8 cellular contexts compared by ENCODE assay signal in genomic region chr2:120675460-120676130, GRCh38.
DNase-seq lines count a peak whose midpoint lies in the region; ATAC-seq and TF ChIP-seq lines count a peak whose summit lies in the region.

No MANE protein-coding gene starts in this region.

- DNase-seq in BE2C (peak; percentile 50), HCEC 1CT (peak; percentile 44), Peyer's patch (peak in 1 of 3 donors; percentile 68), left ventricle myocardium superior (peak; percentile 76), smooth muscle cell (lab: John Stamatoyannopoulos, UW; ENCODE audit: unreplicated experiment) (peak; percentile 10)
- DNase-seq in activated naive CD8-positive, alpha-beta T cell treated with anti-CD3 and anti-CD28 coated beads for 36 hours = peak; percentile 41

- H3K27me3 Mint-ChIP-seq in activated naive CD8-positive, alpha-beta T cell treated with anti-CD3 and anti-CD28 coated beads for 36 hours = peaks cover 34% of the 10 kb centered on the region

- H2AFZ ChIP-seq in smooth muscle cell (ENCODE audit: low read depth) = no peak overlapping the region

- H4K20me1 ChIP-seq in smooth muscle cell (ENCODE audit: low read depth) = no peaks in the 10 kb centered on the region

- no peaks in the 10 kb centered on the region for H3F3A ChIP-seq in smooth muscle cell (ENCODE audit: low read depth)

- TF ChIP-seq POLR2A in Peyer's patch (IDR thresholded peaks at IDR 0.05) (no peak), GM18505 (IDR thresholded peaks at IDR 0.05; ENCODE audit: borderline replicate concordance, extremely low read depth, insufficient read depth, insufficient read length) (no peak)

- intact Hi-C loops in left ventricle myocardium superior (cut with micrococcal nuclease) = loop anchor here (5.0 to 10.0 kb wide), 2 partner anchors 91 to 333 kb away; no protein-coding TSS in a partner anchor

- H3K4me3 ChIP-seq in BE2C (ENCODE audit: low read depth, low read length) = no peak overlapping the region
- no peak overlapping the region for H3K4me3 ChIP-seq in Peyer's patch
- H3K4me3 ChIP-seq in smooth muscle cell = no peak overlapping the region

- H3K36me3 ChIP-seq in BE2C (no peaks in the 10 kb centered on the region), Peyer's patch (no peaks in the 10 kb centered on the region), smooth muscle cell (ENCODE audit: low read depth) (no peaks in the 10 kb centered on the region)

- H3K9ac ChIP-seq in smooth muscle cell (ENCODE audit: low read depth) = no peak overlapping the region

- no peaks in the 10 kb centered on the region for H3K36me3 Mint-ChIP-seq in activated naive CD8-positive, alpha-beta T cell treated with anti-CD3 and anti-CD28 coated beads for 36 hours

- 42% methylated on average over 26 of the region's 26 CpGs for WGBS in smooth muscle cell (ENCODE audit: low lambda C conversion rate)

- H3K9me3 Mint-ChIP-seq in activated naive CD8-positive, alpha-beta T cell treated with anti-CD3 and anti-CD28 coated beads for 36 hours = no peaks in the 10 kb centered on the region

- H3K4me1 ChIP-seq in BE2C = no peaks in the 10 kb centered on the region
- peaks cover 0 to 5% (median 1%) of the 10 kb centered on the region in 4 donors for H3K4me1 ChIP-seq in Peyer's patch
- no peaks in the 10 kb centered on the region for H3K4me1 ChIP-seq in smooth muscle cell (ENCODE audit: low read depth)

- no peaks in the 10 kb centered on the region for H3K9me3 ChIP-seq in BE2C
- H3K9me3 ChIP-seq in Peyer's patch = no peaks in the 10 kb centered on the region
- H3K9me3 ChIP-seq in smooth muscle cell (replicated peaks; ENCODE audit: low read depth) = no peaks in the 10 kb centered on the region

- no peaks in the 10 kb centered on the region for H3K79me2 ChIP-seq in smooth muscle cell (ENCODE audit: low read depth)

- TF ChIP-seq CTCF in BE2C (IDR thresholded peaks at IDR 0.05; ENCODE audit: low read depth, low read length) (peak; percentile 61), Peyer's patch (IDR thresholded peaks at IDR 0.05) (peak in 4 of 6 experiments; percentile 57 to 66 (median 64)), smooth muscle cell (IDR thresholded peaks at IDR 0.05; ENCODE audit: borderline replicate concordance, insufficient read depth, poor library complexity, severe bottlenecking) (peak; percentile 78)

- ATAC-seq in left ventricle myocardium superior (peak; percentile 67), GM21423 (IDR thresholded peaks at IDR 0.05; ENCODE audit: unreplicated experiment) (no peak), GM18505 (IDR thresholded peaks at IDR 0.05; ENCODE audit: unreplicated experiment) (no peak)

- H3K27ac ChIP-seq in Peyer's patch (no peak overlapping the region), smooth muscle cell (ENCODE audit: low read depth) (no peak overlapping the region)

- H3K27ac Mint-ChIP-seq in activated naive CD8-positive, alpha-beta T cell treated with anti-CD3 and anti-CD28 coated beads for 36 hours = no peak overlapping the region

- H3K27me3 ChIP-seq in BE2C (no peaks in the 10 kb centered on the region), Peyer's patch (no peaks in the 10 kb centered on the region), smooth muscle cell (ENCODE audit: low read depth) (peaks cover 14% of the 10 kb centered on the region)

- H3K4me2 ChIP-seq in smooth muscle cell = no peak overlapping the region

- no peak overlapping the region for H3K4me3 Mint-ChIP-seq in activated naive CD8-positive, alpha-beta T cell treated with anti-CD3 and anti-CD28 coated beads for 36 hours

- peaks cover 2% of the 10 kb centered on the region for H3K4me1 Mint-ChIP-seq in activated naive CD8-positive, alpha-beta T cell treated with anti-CD3 and anti-CD28 coated beads for 36 hours
